12 cellular contexts compared by ENCODE assay signal in genomic region chr11:1871531-1871930, GRCh38. TPM values are rescaled to one million over a fixed set of nuclear protein-coding genes. Genes with fewer than 3 reads are reported as not detected.
DNase-seq lines count a peak whose midpoint lies in the region; ATAC-seq and TF ChIP-seq lines count a peak whose summit lies in the region.
"Had no signal": no experiment of that assay in that cellular context is flagged by ENCODE, and none has a peak within 500 bp of the region (broad histone marks: within the 10 kb centered on the region; RNA-seq: fewer than 3 reads in every experiment).

No MANE protein-coding gene starts in this region.

- 49 to 80% methylated on average over 15 of the region's 15 CpGs for WGBS in esophagus, 2 donors
- WGBS in H9 (ENCODE audit: extremely low coverage, insufficient read length, low lambda C conversion rate), result no CpG with 5 or more reads among the region's 15 CpGs

- ATAC-seq in GM21390 (IDR thresholded peaks at IDR 0.05; ENCODE audit: unreplicated experiment), result no peak
- no peak for ATAC-seq in activated CD8-positive, alpha-beta T cell treated with anti-CD3 and anti-CD28 coated beads for 36 hours

- peaks cover 11% of the 10 kb centered on the region for H3K36me3 Mint-ChIP-seq in T-helper 2 cell treated with Interferon-gamma antibody and Interleukin-4, amounts not matched to agents 5 μg/mL and 100 μg/mL, for 36 hours (ENCODE audit: low read depth)
- H3K36me3 Mint-ChIP-seq in neural progenitor cell (no peaks in the 10 kb centered on the region), H9 (ENCODE audit: insufficient read depth in 1 of 3, low read depth in 3 of 3) (no peaks in the 10 kb centered on the region)
- H3K36me3 Mint-ChIP-seq in activated CD8-positive, alpha-beta T cell treated with anti-CD3 and anti-CD28 coated beads for 36 hours (ENCODE audit: low read depth), result no peaks in the 10 kb centered on the region

- H3K9ac ChIP-seq in neural progenitor cell (no peak overlapping the region), H9 (ENCODE audit: extremely low read depth, insufficient read length, low read length) (no peak overlapping the region)

- H3K23me2 ChIP-seq in H9 (ENCODE audit: insufficient read length, low read depth, low read length, poor library complexity, severe bottlenecking), result no peaks in the 10 kb centered on the region

- POLR2A ChIA-PET in activated CD8-positive, alpha-beta T cell treated with anti-CD3 and anti-CD28 coated beads for 36 hours (lab: Charles Lee), result interaction anchor here (0.8 to 3.1 kb wide), 3 partner anchors 13 to 20 kb away, joined by 3 to 20 read pairs (median 3); partner anchors contain the start of genes LSP1 and PRR33

- H3K27me3 ChIP-seq in esophagus (ENCODE audit: control insufficient read depth in 1 of 2, insufficient read depth in 2 of 2, low read length in 2 of 2) (no peaks in the 10 kb centered on the region), neural progenitor cell (peaks cover 16% of the 10 kb centered on the region), tibial artery (peaks cover 0 to 47% of the 10 kb centered on the region in 2 donors), H9 (ENCODE audit: insufficient read depth, low read length) (no peaks in the 10 kb centered on the region)

- H4K91ac ChIP-seq in H9 (ENCODE audit: insufficient read length, low read depth, low read length), result no peak overlapping the region

- H3K27ac Mint-ChIP-seq in T-helper 2 cell treated with Interferon-gamma antibody and Interleukin-4, amounts not matched to agents 5 μg/mL and 100 μg/mL, for 36 hours, result peak overlapping the region; percentile 31
- H3K27ac Mint-ChIP-seq in neural progenitor cell (no peak overlapping the region), H9 (peak overlapping the region in 1 of 3 experiments; percentile 53; a peak in 1 of 7 replicates)
- no peak overlapping the region for H3K27ac Mint-ChIP-seq in activated CD8-positive, alpha-beta T cell treated with anti-CD3 and anti-CD28 coated beads for 36 hours
- H3K27ac Mint-ChIP-seq: activated CD4-positive, alpha-beta memory T cell treated with anti-CD3 and anti-CD28 coated beads, Interleukin-2, amount 10 ng/mL, durations not matched to agents 7 days and 5 days had no signal

- H4K20me1 ChIP-seq in neural progenitor cell (ENCODE audit: low read depth) (no peaks in the 10 kb centered on the region), H9 (ENCODE audit: control insufficient read depth, insufficient read depth, insufficient read length) (no peaks in the 10 kb centered on the region)

- H4K8ac ChIP-seq in H9 (replicated peaks; ENCODE audit: insufficient read length, low read depth, low read length), result no peak overlapping the region

- H3K23ac ChIP-seq in H9 (ENCODE audit: insufficient read length, low read depth, low read length), result no peak overlapping the region

- no peak overlapping the region for H2AFZ ChIP-seq in neural progenitor cell (replicated peaks)
- no peak overlapping the region for H2AFZ ChIP-seq in H9 (ENCODE audit: low read length)

- H4K5ac ChIP-seq in H9 (ENCODE audit: insufficient read length, low read depth, low read length), result no peak overlapping the region

- no peak overlapping the region for H3K4me3 Mint-ChIP-seq in T-helper 2 cell treated with Interferon-gamma antibody and Interleukin-4, amounts not matched to agents 5 μg/mL and 100 μg/mL, for 36 hours
- no peak overlapping the region for H3K4me3 Mint-ChIP-seq in neural progenitor cell
- no peak overlapping the region for H3K4me3 Mint-ChIP-seq in activated CD8-positive, alpha-beta T cell treated with anti-CD3 and anti-CD28 coated beads for 36 hours
- H3K4me3 Mint-ChIP-seq in H9, result no peak overlapping the region
- H3K4me3 Mint-ChIP-seq: activated CD4-positive, alpha-beta memory T cell treated with anti-CD3 and anti-CD28 coated beads, Interleukin-2, amount 10 ng/mL, durations not matched to agents 7 days and 5 days had no signal

- H3K9me3 Mint-ChIP-seq in T-helper 2 cell treated with Interferon-gamma antibody and Interleukin-4, amounts not matched to agents 5 μg/mL and 100 μg/mL, for 36 hours, result no peaks in the 10 kb centered on the region
- H3K9me3 Mint-ChIP-seq in neural progenitor cell (no peaks in the 10 kb centered on the region), H9 (no peaks in the 10 kb centered on the region)
- H3K9me3 Mint-ChIP-seq in activated CD8-positive, alpha-beta T cell treated with anti-CD3 and anti-CD28 coated beads for 36 hours, result no peaks in the 10 kb centered on the region
- H3K9me3 Mint-ChIP-seq: activated CD4-positive, alpha-beta memory T cell treated with anti-CD3 and anti-CD28 coated beads, Interleukin-2, amount 10 ng/mL, durations not matched to agents 7 days and 5 days had no signal

- CTCF ChIA-PET in activated CD8-positive, alpha-beta T cell treated with anti-CD3 and anti-CD28 coated beads for 36 hours (lab: Charles Lee), result interaction anchor here (2.8 kb wide), 1 partner anchor 10 kb away, joined by 34 read pairs; no protein-coding TSS in a partner anchor

- H3K14ac ChIP-seq in H9 (ENCODE audit: insufficient read depth, low read length), result no peak overlapping the region

- no peak overlapping the region for H2BK20ac ChIP-seq in H9 (ENCODE audit: low read depth, low read length, poor library complexity, severe bottlenecking)

- H3K4me2 ChIP-seq in neural progenitor cell (no peak overlapping the region), H9 (ENCODE audit: insufficient read depth, insufficient read length, low read length) (no peak overlapping the region)

- no peak overlapping the region for H3K56ac ChIP-seq in H9 (ENCODE audit: insufficient read length, low read depth, low read length)

- H3K4me1 Mint-ChIP-seq in T-helper 2 cell treated with Interferon-gamma antibody and Interleukin-4, amounts not matched to agents 5 μg/mL and 100 μg/mL, for 36 hours (ENCODE audit: low read depth), result peaks cover 24% of the 10 kb centered on the region
- H3K4me1 Mint-ChIP-seq in neural progenitor cell, result peaks cover 33% of the 10 kb centered on the region
- peaks cover 54% of the 10 kb centered on the region for H3K4me1 Mint-ChIP-seq in activated CD8-positive, alpha-beta T cell treated with anti-CD3 and anti-CD28 coated beads for 36 hours (ENCODE audit: low read depth)
- H3K4me1 Mint-ChIP-seq in H9, result peaks cover 3 to 9% of the 10 kb centered on the region in 2 experiments; a peak in 3 of 4 replicates

- no peaks in the 10 kb centered on the region for H3K27me3 Mint-ChIP-seq in T-helper 2 cell treated with Interferon-gamma antibody and Interleukin-4, amounts not matched to agents 5 μg/mL and 100 μg/mL, for 36 hours (ENCODE audit: low read depth)
- peaks cover 15% of the 10 kb centered on the region for H3K27me3 Mint-ChIP-seq in neural progenitor cell (ENCODE audit: insufficient read depth, low read depth)
- H3K27me3 Mint-ChIP-seq in activated CD8-positive, alpha-beta T cell treated with anti-CD3 and anti-CD28 coated beads for 36 hours, result no peaks in the 10 kb centered on the region
- H3K27me3 Mint-ChIP-seq in H9 (ENCODE audit: low read depth), result peaks cover 16% of the 10 kb centered on the region
- H3K27me3 Mint-ChIP-seq: activated CD4-positive, alpha-beta memory T cell treated with anti-CD3 and anti-CD28 coated beads, Interleukin-2, amount 10 ng/mL, durations not matched to agents 7 days and 5 days had no signal

- DNase-seq in T-helper 2 cell treated with Interferon-gamma antibody and Interleukin-4, amounts not matched to agents 5 μg/mL and 100 μg/mL, for 36 hours (ENCODE audit: low spot score), result no peak
- DNase-seq in T-helper 2 cell (no peak), neural progenitor cell (ENCODE audit: low spot score) (peak; percentile 29), tibial artery (no peak), H9 (no peak)
- DNase-seq in activated CD8-positive, alpha-beta T cell treated with anti-CD3 and anti-CD28 coated beads for 36 hours, result no peak
- DNase-seq: brain microvascular endothelial cell, COR-L47 had no signal

- no peaks in the 10 kb centered on the region for H3K9me3 ChIP-seq in esophagus (ENCODE audit: control insufficient read depth in 2 of 2, insufficient read depth in 1 of 2, low read depth in 1 of 2, low read length in 1 of 2)
- H3K9me3 ChIP-seq in neural progenitor cell (ENCODE audit: low read depth), result no peaks in the 10 kb centered on the region
- no peaks in the 10 kb centered on the region for H3K9me3 ChIP-seq in tibial artery
- no peaks in the 10 kb centered on the region for H3K9me3 ChIP-seq in H9 (ENCODE audit: control insufficient read depth, low read depth, low read length)

- no peaks in the 10 kb centered on the region for H3F3A ChIP-seq in neural progenitor cell (ENCODE audit: low read depth)

- no peak for TF ChIP-seq CTCF in neural progenitor cell (IDR thresholded peaks at IDR 0.05)
- no peak for TF ChIP-seq CTCF in tibial artery (IDR thresholded peaks at IDR 0.05)
- no peak for TF ChIP-seq CTCF in activated CD8-positive, alpha-beta T cell treated with anti-CD3 and anti-CD28 coated beads for 36 hours (IDR thresholded peaks at IDR 0.05)
- no peak for TF ChIP-seq CTCF in H9 (conservative IDR thresholded peaks at IDR 0.05)

- H3T11ph ChIP-seq in H9 (ENCODE audit: low read length), result no peak overlapping the region

- H3K27ac ChIP-seq in esophagus (ENCODE audit: low read depth in 2 of 2, low read length in 1 of 2) (peak overlapping the region; percentile 27 to 68), neural progenitor cell (no peak overlapping the region), tibial artery (peak overlapping the region; percentile 61 to 94), H9 (ENCODE audit: insufficient read length, low read depth, low read length) (no peak overlapping the region)
- H3K27ac ChIP-seq: 22Rv1, brain microvascular endothelial cell had no signal

- no peak overlapping the region for H2BK120ac ChIP-seq in H9 (ENCODE audit: low read depth, low read length, poor library complexity, severe bottlenecking)

- H3K36me3 ChIP-seq in esophagus (ENCODE audit: control insufficient read depth in 2 of 2, insufficient read depth in 2 of 2, low read length in 1 of 2) (no peaks in the 10 kb centered on the region), neural progenitor cell (no peaks in the 10 kb centered on the region), tibial artery (no peaks in the 10 kb centered on the region)
- H3K36me3 ChIP-seq: brain microvascular endothelial cell had no signal

- H3K79me2 ChIP-seq in neural progenitor cell (ENCODE audit: low read depth) (no peaks in the 10 kb centered on the region), H9 (ENCODE audit: insufficient read depth, low read length) (no peaks in the 10 kb centered on the region)

- no peak overlapping the region for H2AK5ac ChIP-seq in H9 (ENCODE audit: insufficient read length, low read length)

- H3K4ac ChIP-seq in H9 (ENCODE audit: low read depth, low read length), result no peak overlapping the region

- no peaks in the 10 kb centered on the region for H3K79me1 ChIP-seq in H9 (ENCODE audit: insufficient read depth, low read depth, low read length, poor library complexity, severe bottlenecking)

- H3K18ac ChIP-seq in H9 (ENCODE audit: insufficient read length, low read depth, low read length), result no peak overlapping the region

- H3K4me1 ChIP-seq in esophagus (ENCODE audit: control insufficient read depth in 2 of 2, insufficient read depth in 2 of 2, low read length in 1 of 2) (peaks cover 0 to 25% of the 10 kb centered on the region in 2 donors), neural progenitor cell (no peaks in the 10 kb centered on the region), tibial artery (peaks cover 0 to 65% (median 38%) of the 10 kb centered on the region in 4 donors), H9 (ENCODE audit: insufficient read depth, low read length) (no peaks in the 10 kb centered on the region)

- intact Hi-C loops in tibial artery (cut with DNase I; ENCODE audit: low total_unique reads), result no loop called here
- intact Hi-C loops in activated CD8-positive, alpha-beta T cell treated with anti-CD3 and anti-CD28 coated beads for 36 hours (cut with micrococcal nuclease), result no loop called here

- H2BK5ac ChIP-seq in H9 (ENCODE audit: insufficient read length, low read length), result no peak overlapping the region

- no peak overlapping the region for H2BK12ac ChIP-seq in H9 (ENCODE audit: insufficient read length, low read depth, low read length)

- H3K4me3 ChIP-seq in esophagus (ENCODE audit: low read depth in 1 of 2, low read length in 2 of 2) (peak overlapping the region; percentile 21 to 50), neural progenitor cell (no peak overlapping the region), tibial artery (peak overlapping the region in 1 of 2 donors; percentile 39)

- no peak overlapping the region for H2BK15ac ChIP-seq in H9 (ENCODE audit: low read depth, low read length)

RNA-seq across cellular contexts. Expression of gene LSP1, which starts 18.6 kb away (rescaled TPM):
- polyA plus RNA-seq in esophagus, result 100 to 1,000 TPM in 1 of 2 donors, 10 to 100 TPM in 1; 23.7 to 130 TPM
- total RNA-seq in neural progenitor cell (ENCODE audit: low replicate concordance) (not detected in 2 replicates), H9 (2021) (not detected in 2 replicates)
- 100 to 1,000 TPM; 247 to 251 TPM for total RNA-seq in activated CD8-positive, alpha-beta T cell treated with anti-CD3 and anti-CD28 coated beads for 36 hours

RNA-seq across cellular contexts. Expression of gene PRR33, which starts 20.2 kb away (rescaled TPM):
- under 1 TPM; 0.02 to 0.43 TPM for polyA plus RNA-seq in esophagus
- total RNA-seq in neural progenitor cell (ENCODE audit: low replicate concordance) (not detected in 2 replicates), H9 (2021) (not detected in 2 replicates)
- under 1 TPM; 0.16 to 0.20 TPM for total RNA-seq in activated CD8-positive, alpha-beta T cell treated with anti-CD3 and anti-CD28 coated beads for 36 hours

RNA-seq across cellular contexts. Expression of gene TNNI2, which starts 32.8 kb away (rescaled TPM):
- polyA plus RNA-seq in esophagus, result 100 to 1,000 TPM in 1 of 2 donors, 1 to 10 TPM in 1; 9.8 to 166 TPM
- total RNA-seq in neural progenitor cell (ENCODE audit: low replicate concordance) (1.2 and 2.6 TPM in 2 replicates), H9 (2021) (not detected in 2 replicates)
- total RNA-seq in activated CD8-positive, alpha-beta T cell treated with anti-CD3 and anti-CD28 coated beads for 36 hours, result under 1 TPM in 1 of 2 experiments, not detected in 1; 0.92 TPM

RNA-seq across cellular contexts. Expression of gene SYT8, which starts 36.7 kb away (rescaled TPM):
- 100 to 1,000 TPM in 1 of 2 donors, 10 to 100 TPM in 1; 38.9 to 360 TPM for polyA plus RNA-seq in esophagus
- total RNA-seq in neural progenitor cell (ENCODE audit: low replicate concordance), result not detected in 2 replicates
- not detected for total RNA-seq in activated CD8-positive, alpha-beta T cell treated with anti-CD3 and anti-CD28 coated beads for 36 hours
- total RNA-seq in H9 (2021), result not detected in 2 replicates
- total RNA-seq: activated CD4-positive, alpha-beta memory T cell treated with anti-CD3 and anti-CD28 coated beads, Interleukin-2, amount 10 ng/mL, durations not matched to agents 7 days and 5 days had no signal

RNA-seq across cellular contexts. Expression of gene TNNT3, which starts 48.0 kb away (rescaled TPM):
- 1 to 10 TPM; 1.7 to 7.1 TPM for polyA plus RNA-seq in esophagus
- total RNA-seq in neural progenitor cell (ENCODE audit: low replicate concordance) (0.40 and 0.92 TPM in 2 replicates), H9 (2021) (not detected in 2 replicates)
- total RNA-seq in activated CD8-positive, alpha-beta T cell treated with anti-CD3 and anti-CD28 coated beads for 36 hours, result 1 to 10 TPM; 4.9 to 5.4 TPM

Comparison
In these comparisons a context has a peak if more than half of its experiments do, and no peak if none do; other contexts are left out.
1. H3K27ac ChIP-seq: peak in esophagus (2 of 2) and tibial artery (2 of 2); none in neural progenitor cell (single experiment) and H9 (single experiment).
2. RNA of gene LSP1, which starts 18.6 kb away (total RNA-seq): 247 to 251 TPM in activated CD8-positive, alpha-beta T cell treated with anti-CD3 and anti-CD28 coated beads for 36 hours; not detected in neural progenitor cell and not detected in H9; every median in the first group is over 100 times any median in the second.